11 cellular contexts compared by ENCODE assay signal in genomic region chr6:2450546-2450945, GRCh38.
DNase-seq lines count a peak whose midpoint lies in the region; ATAC-seq and TF ChIP-seq lines count a peak whose summit lies in the region.
"Had no signal": no experiment of that assay in that cellular context is flagged by ENCODE, and none has a peak within 500 bp of the region (broad histone marks: within the 10 kb centered on the region; RNA-seq: fewer than 3 reads in every experiment).

No MANE protein-coding gene starts in this region.

- no peaks in the 10 kb centered on the region for H3K9me3 Mint-ChIP-seq in activated T-helper 17 cell treated with anti-CD3 and anti-CD28 coated beads, Interleukin-2, amount 50 U/mL, for 72 hours
- H3K9me3 Mint-ChIP-seq in nephron progenitor cell = no peaks in the 10 kb centered on the region
- H3K9me3 Mint-ChIP-seq: CD8-positive, alpha-beta memory T cell had no signal

- H3K9me3 ChIP-seq in mucosa of descending colon = no peaks in the 10 kb centered on the region
- H3K9me3 ChIP-seq: uterus had no signal

- no peaks in the 10 kb centered on the region for H3K36me3 ChIP-seq in mucosa of descending colon (ENCODE audit: low read depth)
- H3K36me3 ChIP-seq: uterus had no signal

- intact Hi-C loops in mucosa of descending colon (cut with DNase I, micrococcal nuclease) = no loop called here

- H3K4me3 Mint-ChIP-seq in activated T-helper 17 cell treated with anti-CD3 and anti-CD28 coated beads, Interleukin-2, amount 50 U/mL, for 72 hours = no peak overlapping the region
- H3K4me3 Mint-ChIP-seq in nephron progenitor cell = no peak overlapping the region
- H3K4me3 Mint-ChIP-seq: CD8-positive, alpha-beta memory T cell had no signal

- H3K4me1 Mint-ChIP-seq in activated T-helper 17 cell treated with anti-CD3 and anti-CD28 coated beads, Interleukin-2, amount 50 U/mL, for 72 hours = peaks cover 5% of the 10 kb centered on the region
- H3K4me1 Mint-ChIP-seq in nephron progenitor cell = peaks cover 37% of the 10 kb centered on the region

- DNase-seq in DMS79 treated with DMSO at 0.1 percent for 48 hours (lab: John Stamatoyannopoulos, UW) (peak; percentile 76), NCI-H2107 treated with DMSO at 0.1 percent for 48 hours (lab: John Stamatoyannopoulos, UW; ENCODE audit: unreplicated experiment) (peak; percentile 48), mucosa of descending colon (peak; percentile 65 to 91 (median 65)), nephron progenitor cell (no peak), pons (ENCODE audit: low spot score) (no peak)
- DNase-seq: CD8-positive, alpha-beta memory T cell; stimulated activated CD4-positive, alpha-beta T cell treated with anti-CD3 and anti-CD28 coated beads, Interleukin-4, amount 100 ng/mL, for 24 hours; uterus had no signal

- TF ChIP-seq CTCF in mucosa of descending colon (IDR thresholded peaks at IDR 0.05) (no peak), nephron progenitor cell (IDR thresholded peaks at IDR 0.05) (no peak)

- H3K27me3 Mint-ChIP-seq in activated T-helper 17 cell treated with anti-CD3 and anti-CD28 coated beads, Interleukin-2, amount 50 U/mL, for 72 hours = peaks cover 10% of the 10 kb centered on the region
- peaks cover 26% of the 10 kb centered on the region for H3K27me3 Mint-ChIP-seq in nephron progenitor cell (ENCODE audit: low read depth, poor library complexity)

- H3K27ac Mint-ChIP-seq in activated T-helper 17 cell treated with anti-CD3 and anti-CD28 coated beads, Interleukin-2, amount 50 U/mL, for 72 hours = no peak overlapping the region
- H3K27ac Mint-ChIP-seq in nephron progenitor cell = no peak overlapping the region

- ATAC-seq in SK-N-SH treated with all-trans-retinoic acid at 6 μM for 48 hours (peak; percentile 18; the same call in 1 of the 3 replicates), mucosa of descending colon (peak; percentile 72), HG02678 (IDR thresholded peaks at IDR 0.05; ENCODE audit: unreplicated experiment) (no peak)
- ATAC-seq in activated T-helper 17 cell treated with anti-CD3 and anti-CD28 coated beads, Interleukin-2, amount 50 U/mL, for 72 hours (replicated peaks) = no peak

- no peaks in the 10 kb centered on the region for H3K36me3 Mint-ChIP-seq in activated T-helper 17 cell treated with anti-CD3 and anti-CD28 coated beads, Interleukin-2, amount 50 U/mL, for 72 hours (ENCODE audit: low read depth)
- no peaks in the 10 kb centered on the region for H3K36me3 Mint-ChIP-seq in nephron progenitor cell (ENCODE audit: low read depth)

- H3K4me3 ChIP-seq in mucosa of descending colon = no peak overlapping the region
- H3K4me3 ChIP-seq: uterus had no signal

- peaks cover 15% of the 10 kb centered on the region for H3K4me1 ChIP-seq in mucosa of descending colon (ENCODE audit: low read depth)
- H3K4me1 ChIP-seq: uterus had no signal

TF ChIP-seq in SK-N-SH treated with all-trans-retinoic acid at 6 μM for 48 hours, 23 proteins besides CTCF, POLR2A, EP300 and RAD21:
- TF ChIP-seq ZFP3 (CRISPR knock-in tag; IDR thresholded peaks at IDR 0.05) = no peak
- no peak for TF ChIP-seq TOX (CRISPR knock-in tag; IDR thresholded peaks at IDR 0.05; ENCODE audit: borderline replicate concordance)
- TF ChIP-seq OSR1 (CRISPR knock-in tag; IDR thresholded peaks at IDR 0.05) = no peak
- TF ChIP-seq ARNTL (CRISPR knock-in tag; IDR thresholded peaks at IDR 0.05; ENCODE audit: borderline replicate concordance, low read depth) = no peak
- TF ChIP-seq ZNF70 (CRISPR knock-in tag; IDR thresholded peaks at IDR 0.05) = no peak
- no peak for TF ChIP-seq CREB5 (CRISPR knock-in tag; IDR thresholded peaks at IDR 0.05; ENCODE audit: low read depth)
- TF ChIP-seq ZNF565 (CRISPR knock-in tag; conservative IDR thresholded peaks at IDR 0.05; ENCODE audit: low read depth) = no peak
- no peak for TF ChIP-seq BACH2 (CRISPR knock-in tag; IDR thresholded peaks at IDR 0.05; ENCODE audit: borderline replicate concordance)
- no peak for TF ChIP-seq TCF4 (CRISPR knock-in tag; IDR thresholded peaks at IDR 0.05; ENCODE audit: borderline replicate concordance)
- no peak for TF ChIP-seq PPARA (CRISPR knock-in tag; IDR thresholded peaks at IDR 0.05; ENCODE audit: borderline replicate concordance)
- TF ChIP-seq ZFP30 (CRISPR knock-in tag; IDR thresholded peaks at IDR 0.05) = no peak
- no peak for TF ChIP-seq PATZ1 (CRISPR knock-in tag; IDR thresholded peaks at IDR 0.05; ENCODE audit: borderline replicate concordance)
- TF ChIP-seq SNAI2 (CRISPR knock-in tag; IDR thresholded peaks at IDR 0.05) = no peak
- no peak for TF ChIP-seq TSHZ2 (CRISPR knock-in tag; IDR thresholded peaks at IDR 0.05)
- TF ChIP-seq GLIS3 (CRISPR knock-in tag; IDR thresholded peaks at IDR 0.05) = no peak
- no peak for TF ChIP-seq ISL1 (CRISPR knock-in tag; IDR thresholded peaks at IDR 0.05)
- no peak for TF ChIP-seq CSDC2 (CRISPR knock-in tag; IDR thresholded peaks at IDR 0.05)

Comparison
In these comparisons a context has a peak if more than half of its experiments do, and no peak if none do; other contexts are left out.
1. DNase-seq: peak in DMS79 treated with DMSO at 0.1 percent for 48 hours (single experiment), NCI-H2107 treated with DMSO at 0.1 percent for 48 hours (single experiment) and mucosa of descending colon (3 of 3); none in nephron progenitor cell (single experiment) and pons (single experiment).
2. ATAC-seq: peak in SK-N-SH treated with all-trans-retinoic acid at 6 μM for 48 hours (single experiment) and mucosa of descending colon (single experiment); none in HG02678 (single experiment) and activated T-helper 17 cell treated with anti-CD3 and anti-CD28 coated beads, Interleukin-2, amount 50 U/mL, for 72 hours (single experiment).